Comparison of ENCODE assay signal across 19 cellular contexts in genomic region chr10:42888504-42889095, GRCh38.
"Had no signal": no experiment of that assay in that cellular context is flagged by ENCODE, and none has a peak within 500 bp of the region (broad histone marks: within the 10 kb centered on the region; RNA-seq: fewer than 3 reads in every experiment).

No MANE protein-coding gene starts in this region.

- H3K27me3 ChIP-seq: ascending aorta, breast epithelium, foreskin keratinocyte had no signal

- H3K4me1 Mint-ChIP-seq: activated CD4-positive, alpha-beta T cell treated with anti-CD3 and anti-CD28 coated beads, Interleukin-2, amount 10 ng/mL, durations not matched to agents 7 days and 5 days had no signal

- H3K4me1 ChIP-seq: ascending aorta, breast epithelium, foreskin keratinocyte, prostate gland had no signal

- H3K27ac ChIP-seq: ascending aorta, breast epithelium, foreskin keratinocyte, prostate gland, skin epidermis had no signal

- H3K36me3 ChIP-seq: ascending aorta, breast epithelium, prostate gland had no signal

- H3K4me3 Mint-ChIP-seq: activated CD4-positive, alpha-beta T cell treated with anti-CD3 and anti-CD28 coated beads, Interleukin-2, amount 10 ng/mL, durations not matched to agents 7 days and 5 days; activated CD8-positive, alpha-beta T cell treated with anti-CD3 and anti-CD28 coated beads, Interleukin-2, amount 10 ng/mL, durations not matched to agents 7 days and 5 days; dendritic cell treated with granulocyte-macrophage colony-stimulating factor and Interleukin-4, amounts not matched to agents 40 ng/mL and 50 ng/mL, for 4 days; stimulated activated naive CD8-positive, alpha-beta T cell treated with anti-CD3 and anti-CD28 coated beads, Interleukin-15, Interleukin-2, amounts not matched to agents 100 ng/mL and 50 ng/mL, for 24 hours; T-helper 1 cell treated with Interleukin-12 subunit alpha and Interleukin-12 subunit beta and Interleukin-4 antibody, amounts not matched to agents 30 μg/mL and 1 μg/mL, for 36 hours had no signal

- H3K9me3 Mint-ChIP-seq: activated CD4-positive, alpha-beta T cell treated with anti-CD3 and anti-CD28 coated beads, Interleukin-2, amount 10 ng/mL, durations not matched to agents 7 days and 5 days; stimulated activated naive CD8-positive, alpha-beta T cell treated with anti-CD3 and anti-CD28 coated beads, Interleukin-15, Interleukin-2, amounts not matched to agents 100 ng/mL and 50 ng/mL, for 24 hours; T-helper 1 cell treated with Interleukin-12 subunit alpha and Interleukin-12 subunit beta and Interleukin-4 antibody, amounts not matched to agents 30 μg/mL and 1 μg/mL, for 36 hours had no signal

- H3K4me3 ChIP-seq: ascending aorta, breast epithelium, prostate gland, skin epidermis had no signal

- H3K9me3 ChIP-seq: ascending aorta, breast epithelium, prostate gland had no signal

- H3K27ac Mint-ChIP-seq: activated CD4-positive, alpha-beta T cell treated with anti-CD3 and anti-CD28 coated beads, Interleukin-2, amount 10 ng/mL, durations not matched to agents 7 days and 5 days; activated CD8-positive, alpha-beta T cell treated with anti-CD3 and anti-CD28 coated beads, Interleukin-2, amount 10 ng/mL, durations not matched to agents 7 days and 5 days; dendritic cell treated with granulocyte-macrophage colony-stimulating factor and Interleukin-4, amounts not matched to agents 40 ng/mL and 50 ng/mL, for 4 days; stimulated activated naive CD8-positive, alpha-beta T cell treated with anti-CD3 and anti-CD28 coated beads, Interleukin-15, Interleukin-2, amounts not matched to agents 100 ng/mL and 50 ng/mL, for 24 hours; T-helper 1 cell treated with Interleukin-12 subunit alpha and Interleukin-12 subunit beta and Interleukin-4 antibody, amounts not matched to agents 30 μg/mL and 1 μg/mL, for 36 hours had no signal

- ATAC-seq: activated CD8-positive, alpha-beta T cell treated with anti-CD3 and anti-CD28 coated beads, Interleukin-2, amount 10 ng/mL, durations not matched to agents 7 days and 5 days; foreskin keratinocyte; right cardiac atrium had no signal

- H3K27me3 Mint-ChIP-seq: dendritic cell treated with granulocyte-macrophage colony-stimulating factor and Interleukin-4, amounts not matched to agents 40 ng/mL and 50 ng/mL, for 4 days had no signal

- DNase-seq: activated CD4-positive, alpha-beta T cell treated with anti-CD3 and anti-CD28 coated beads, Interleukin-2, amount 10 ng/mL, durations not matched to agents 7 days and 5 days; activated CD8-positive, alpha-beta memory T cell treated with anti-CD3 and anti-CD28 coated beads, Interleukin-2, amount 50 U/mL, for 4 hours; activated CD8-positive, alpha-beta T cell treated with anti-CD3 and anti-CD28 coated beads, Interleukin-2, amount 10 ng/mL, durations not matched to agents 7 days and 5 days; activated effector memory CD4-positive, alpha-beta T cell treated with Interleukin-2 at 50 U/mL for 16 hours; activated naive CD4-positive, alpha-beta T cell treated with anti-CD3 and anti-CD28 coated beads, Interleukin-2, amount 50 U/mL, for 16 hours; activated T-cell treated with anti-CD3 and anti-CD28 coated beads, Interleukin-2, amount 50 U/mL, for 48 hours; effector CD8-positive, alpha-beta T cell; foreskin keratinocyte; islet precursor cell; mammary epithelial cell; occipital lobe; right cardiac atrium had no signal
